In the genomic region with DNA sequence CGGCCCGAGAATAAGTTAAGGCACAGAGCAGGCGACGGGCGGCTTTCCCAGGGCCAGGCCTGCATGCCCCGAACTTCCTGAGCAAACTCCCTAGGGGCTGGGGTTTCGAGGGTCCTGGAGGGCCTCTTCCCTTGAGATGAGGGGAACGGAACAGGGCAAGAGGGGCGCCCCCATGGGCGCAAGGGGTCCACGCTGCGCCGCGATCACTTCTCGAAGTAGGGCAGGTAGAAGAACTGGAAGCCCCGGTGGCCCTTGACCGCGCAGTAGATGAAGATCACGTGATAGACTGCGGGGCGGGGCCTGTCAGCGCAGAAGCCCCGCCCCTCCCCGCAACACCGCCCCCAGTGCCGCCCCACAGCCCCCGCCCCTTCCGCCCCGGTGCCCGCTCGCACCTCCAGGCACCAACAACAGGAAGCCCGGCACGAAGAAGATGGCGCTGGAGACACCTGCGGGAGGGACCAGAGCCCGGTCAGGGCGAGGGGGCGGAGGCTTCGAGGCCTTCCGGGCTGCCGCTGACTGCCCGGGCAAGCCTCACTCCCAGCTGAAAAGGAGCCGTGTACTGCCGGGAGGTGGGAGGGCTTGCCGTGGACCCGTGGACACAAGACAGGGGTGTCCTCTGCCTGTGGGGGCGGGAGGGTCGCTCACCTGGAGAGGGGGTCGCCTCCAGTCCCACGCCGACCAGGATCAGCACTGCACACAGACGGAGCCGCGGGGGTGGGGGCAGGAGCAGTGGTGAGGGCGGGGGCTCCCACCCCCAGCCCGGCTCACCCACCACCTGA, we compare ENCODE assay signal across 1 cellular context.
TF ChIP-seq lines count a peak whose summit lies in the region.

No MANE protein-coding gene starts in this region.

TF ChIP-seq in HEK293, 187 proteins besides CTCF, POLR2A, EP300 and RAD21 (continued from another document and continues in another):
- TF ChIP-seq, protein P1, sequence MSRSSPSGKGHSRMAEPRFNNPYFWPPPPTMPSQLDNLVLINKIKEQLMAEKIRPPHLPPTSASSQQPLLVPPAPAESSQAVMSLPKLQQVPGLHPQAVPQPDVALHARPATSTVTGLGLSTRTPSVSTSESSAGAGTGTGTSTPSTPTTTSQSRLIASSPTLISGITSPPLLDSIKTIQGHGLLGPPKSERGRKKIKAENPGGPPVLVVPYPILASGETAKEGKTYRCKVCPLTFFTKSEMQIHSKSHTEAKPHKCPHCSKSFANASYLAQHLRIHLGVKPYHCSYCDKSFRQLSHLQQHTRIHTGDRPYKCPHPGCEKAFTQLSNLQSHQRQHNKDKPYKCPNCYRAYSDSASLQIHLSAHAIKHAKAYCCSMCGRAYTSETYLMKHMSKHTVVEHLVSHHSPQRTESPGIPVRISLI (tag by site-specific recombination; IDR thresholded peaks at IDR 0.05): no peak
- no peak for TF ChIP-seq ZNF677 (tag by site-specific recombination; IDR thresholded peaks at IDR 0.05)
- TF ChIP-seq GLIS2 (tag by site-specific recombination; IDR thresholded peaks at IDR 0.05): peak; percentile 73
- no peak for TF ChIP-seq ZNF354C (tag by site-specific recombination; IDR thresholded peaks at IDR 0.05; ENCODE audit: borderline replicate concordance, low read depth)
- no peak for TF ChIP-seq ZNF423 (tag by site-specific recombination; IDR thresholded peaks at IDR 0.05)
- TF ChIP-seq ZFP3 (tag by site-specific recombination; IDR thresholded peaks at IDR 0.05; ENCODE audit: low read depth): no peak
- TF ChIP-seq KLF16 (tag by site-specific recombination; IDR thresholded peaks at IDR 0.05): no peak; the same call in 1 of the 2 replicates
- TF ChIP-seq ZNF416 (tag by site-specific recombination; IDR thresholded peaks at IDR 0.05): no peak
- TF ChIP-seq, protein P2, sequence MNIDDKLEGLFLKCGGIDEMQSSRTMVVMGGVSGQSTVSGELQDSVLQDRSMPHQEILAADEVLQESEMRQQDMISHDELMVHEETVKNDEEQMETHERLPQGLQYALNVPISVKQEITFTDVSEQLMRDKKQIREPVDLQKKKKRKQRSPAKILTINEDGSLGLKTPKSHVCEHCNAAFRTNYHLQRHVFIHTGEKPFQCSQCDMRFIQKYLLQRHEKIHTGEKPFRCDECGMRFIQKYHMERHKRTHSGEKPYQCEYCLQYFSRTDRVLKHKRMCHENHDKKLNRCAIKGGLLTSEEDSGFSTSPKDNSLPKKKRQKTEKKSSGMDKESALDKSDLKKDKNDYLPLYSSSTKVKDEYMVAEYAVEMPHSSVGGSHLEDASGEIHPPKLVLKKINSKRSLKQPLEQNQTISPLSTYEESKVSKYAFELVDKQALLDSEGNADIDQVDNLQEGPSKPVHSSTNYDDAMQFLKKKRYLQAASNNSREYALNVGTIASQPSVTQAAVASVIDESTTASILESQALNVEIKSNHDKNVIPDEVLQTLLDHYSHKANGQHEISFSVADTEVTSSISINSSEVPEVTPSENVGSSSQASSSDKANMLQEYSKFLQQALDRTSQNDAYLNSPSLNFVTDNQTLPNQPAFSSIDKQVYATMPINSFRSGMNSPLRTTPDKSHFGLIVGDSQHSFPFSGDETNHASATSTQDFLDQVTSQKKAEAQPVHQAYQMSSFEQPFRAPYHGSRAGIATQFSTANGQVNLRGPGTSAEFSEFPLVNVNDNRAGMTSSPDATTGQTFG (tag by site-specific recombination; IDR thresholded peaks at IDR 0.05; ENCODE audit: borderline replicate concordance): no peak
- no peak for TF ChIP-seq ZNF521 (tag by site-specific recombination; IDR thresholded peaks at IDR 0.05)
- TF ChIP-seq ZNF175 (tag by site-specific recombination; IDR thresholded peaks at IDR 0.05): no peak
- TF ChIP-seq, protein P3, sequence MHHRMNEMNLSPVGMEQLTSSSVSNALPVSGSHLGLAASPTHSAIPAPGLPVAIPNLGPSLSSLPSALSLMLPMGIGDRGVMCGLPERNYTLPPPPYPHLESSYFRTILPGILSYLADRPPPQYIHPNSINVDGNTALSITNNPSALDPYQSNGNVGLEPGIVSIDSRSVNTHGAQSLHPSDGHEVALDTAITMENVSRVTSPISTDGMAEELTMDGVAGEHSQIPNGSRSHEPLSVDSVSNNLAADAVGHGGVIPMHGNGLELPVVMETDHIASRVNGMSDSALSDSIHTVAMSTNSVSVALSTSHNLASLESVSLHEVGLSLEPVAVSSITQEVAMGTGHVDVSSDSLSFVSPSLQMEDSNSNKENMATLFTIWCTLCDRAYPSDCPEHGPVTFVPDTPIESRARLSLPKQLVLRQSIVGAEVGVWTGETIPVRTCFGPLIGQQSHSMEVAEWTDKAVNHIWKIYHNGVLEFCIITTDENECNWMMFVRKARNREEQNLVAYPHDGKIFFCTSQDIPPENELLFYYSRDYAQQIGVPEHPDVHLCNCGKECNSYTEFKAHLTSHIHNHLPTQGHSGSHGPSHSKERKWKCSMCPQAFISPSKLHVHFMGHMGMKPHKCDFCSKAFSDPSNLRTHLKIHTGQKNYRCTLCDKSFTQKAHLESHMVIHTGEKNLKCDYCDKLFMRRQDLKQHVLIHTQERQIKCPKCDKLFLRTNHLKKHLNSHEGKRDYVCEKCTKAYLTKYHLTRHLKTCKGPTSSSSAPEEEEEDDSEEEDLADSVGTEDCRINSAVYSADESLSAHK (tag by site-specific recombination; IDR thresholded peaks at IDR 0.05): no peak
- TF ChIP-seq ZBTB48 (tag by site-specific recombination; IDR thresholded peaks at IDR 0.05): no peak
- no peak for TF ChIP-seq ZNF596 (tag by site-specific recombination; IDR thresholded peaks at IDR 0.05)
- TF ChIP-seq, protein P4, sequence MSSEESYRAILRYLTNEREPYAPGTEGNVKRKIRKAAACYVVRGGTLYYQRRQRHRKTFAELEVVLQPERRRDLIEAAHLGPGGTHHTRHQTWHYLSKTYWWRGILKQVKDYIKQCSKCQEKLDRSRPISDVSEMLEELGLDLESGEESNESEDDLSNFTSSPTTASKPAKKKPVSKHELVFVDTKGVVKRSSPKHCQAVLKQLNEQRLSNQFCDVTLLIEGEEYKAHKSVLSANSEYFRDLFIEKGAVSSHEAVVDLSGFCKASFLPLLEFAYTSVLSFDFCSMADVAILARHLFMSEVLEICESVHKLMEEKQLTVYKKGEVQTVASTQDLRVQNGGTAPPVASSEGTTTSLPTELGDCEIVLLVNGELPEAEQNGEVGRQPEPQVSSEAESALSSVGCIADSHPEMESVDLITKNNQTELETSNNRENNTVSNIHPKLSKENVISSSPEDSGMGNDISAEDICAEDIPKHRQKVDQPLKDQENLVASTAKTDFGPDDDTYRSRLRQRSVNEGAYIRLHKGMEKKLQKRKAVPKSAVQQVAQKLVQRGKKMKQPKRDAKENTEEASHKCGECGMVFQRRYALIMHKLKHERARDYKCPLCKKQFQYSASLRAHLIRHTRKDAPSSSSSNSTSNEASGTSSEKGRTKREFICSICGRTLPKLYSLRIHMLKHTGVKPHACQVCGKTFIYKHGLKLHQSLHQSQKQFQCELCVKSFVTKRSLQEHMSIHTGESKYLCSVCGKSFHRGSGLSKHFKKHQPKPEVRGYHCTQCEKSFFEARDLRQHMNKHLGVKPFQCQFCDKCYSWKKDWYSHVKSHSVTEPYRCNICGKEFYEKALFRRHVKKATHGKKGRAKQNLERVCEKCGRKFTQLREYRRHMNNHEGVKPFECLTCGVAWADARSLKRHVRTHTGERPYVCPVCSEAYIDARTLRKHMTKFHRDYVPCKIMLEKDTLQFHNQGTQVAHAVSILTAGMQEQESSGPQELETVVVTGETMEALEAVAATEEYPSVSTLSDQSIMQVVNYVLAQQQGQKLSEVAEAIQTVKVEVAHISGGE (tag by site-specific recombination; conservative IDR thresholded peaks at IDR 0.05; ENCODE audit: low read depth): peak; percentile 70
- TF ChIP-seq, protein P5, sequence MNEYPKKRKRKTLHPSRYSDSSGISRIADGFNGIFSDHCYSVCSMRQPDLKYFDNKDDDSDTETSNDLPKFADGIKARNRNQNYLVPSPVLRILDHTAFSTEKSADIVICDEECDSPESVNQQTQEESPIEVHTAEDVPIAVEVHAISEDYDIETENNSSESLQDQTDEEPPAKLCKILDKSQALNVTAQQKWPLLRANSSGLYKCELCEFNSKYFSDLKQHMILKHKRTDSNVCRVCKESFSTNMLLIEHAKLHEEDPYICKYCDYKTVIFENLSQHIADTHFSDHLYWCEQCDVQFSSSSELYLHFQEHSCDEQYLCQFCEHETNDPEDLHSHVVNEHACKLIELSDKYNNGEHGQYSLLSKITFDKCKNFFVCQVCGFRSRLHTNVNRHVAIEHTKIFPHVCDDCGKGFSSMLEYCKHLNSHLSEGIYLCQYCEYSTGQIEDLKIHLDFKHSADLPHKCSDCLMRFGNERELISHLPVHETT (tag by site-specific recombination; IDR thresholded peaks at IDR 0.05): no peak
- 0 out of 2 replicates have a peak, but pooled peaks have one; percentile 12 for TF ChIP-seq ZNF76 (tag by site-specific recombination; IDR thresholded peaks at IDR 0.05; ENCODE audit: borderline replicate concordance, low read depth)
- no peak for TF ChIP-seq ZNF24 (tag by site-specific recombination; IDR thresholded peaks at IDR 0.05)
- TF ChIP-seq KLF1 (tag by site-specific recombination; IDR thresholded peaks at IDR 0.05): no peak
- no peak for TF ChIP-seq FEZF1 (tag by site-specific recombination; IDR thresholded peaks at IDR 0.05)
- TF ChIP-seq KLF9 (tag by site-specific recombination; IDR thresholded peaks at IDR 0.05; ENCODE audit: low read depth): peak; percentile 65; the same call in 1 of the 2 replicates
- no peak for TF ChIP-seq TCF7L2 (IDR thresholded peaks at IDR 0.05; ENCODE audit: borderline replicate concordance, low read depth, low read length)
- TF ChIP-seq, protein P6, sequence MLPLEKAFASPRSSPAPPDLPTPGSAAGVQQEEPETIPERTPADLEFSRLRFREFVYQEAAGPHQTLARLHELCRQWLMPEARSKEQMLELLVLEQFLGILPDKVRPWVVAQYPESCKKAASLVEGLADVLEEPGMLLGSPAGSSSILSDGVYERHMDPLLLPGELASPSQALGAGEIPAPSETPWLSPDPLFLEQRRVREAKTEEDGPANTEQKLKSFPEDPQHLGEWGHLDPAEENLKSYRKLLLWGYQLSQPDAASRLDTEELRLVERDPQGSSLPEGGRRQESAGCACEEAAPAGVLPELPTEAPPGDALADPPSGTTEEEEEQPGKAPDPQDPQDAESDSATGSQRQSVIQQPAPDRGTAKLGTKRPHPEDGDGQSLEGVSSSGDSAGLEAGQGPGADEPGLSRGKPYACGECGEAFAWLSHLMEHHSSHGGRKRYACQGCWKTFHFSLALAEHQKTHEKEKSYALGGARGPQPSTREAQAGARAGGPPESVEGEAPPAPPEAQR (tag by site-specific recombination; IDR thresholded peaks at IDR 0.05): no peak
- TF ChIP-seq ZNF664 (tag by site-specific recombination; IDR thresholded peaks at IDR 0.05): no peak
- TF ChIP-seq, protein P7, sequence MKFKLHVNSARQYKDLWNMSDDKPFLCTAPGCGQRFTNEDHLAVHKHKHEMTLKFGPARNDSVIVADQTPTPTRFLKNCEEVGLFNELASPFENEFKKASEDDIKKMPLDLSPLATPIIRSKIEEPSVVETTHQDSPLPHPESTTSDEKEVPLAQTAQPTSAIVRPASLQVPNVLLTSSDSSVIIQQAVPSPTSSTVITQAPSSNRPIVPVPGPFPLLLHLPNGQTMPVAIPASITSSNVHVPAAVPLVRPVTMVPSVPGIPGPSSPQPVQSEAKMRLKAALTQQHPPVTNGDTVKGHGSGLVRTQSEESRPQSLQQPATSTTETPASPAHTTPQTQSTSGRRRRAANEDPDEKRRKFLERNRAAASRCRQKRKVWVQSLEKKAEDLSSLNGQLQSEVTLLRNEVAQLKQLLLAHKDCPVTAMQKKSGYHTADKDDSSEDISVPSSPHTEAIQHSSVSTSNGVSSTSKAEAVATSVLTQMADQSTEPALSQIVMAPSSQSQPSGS (tag by site-specific recombination; IDR thresholded peaks at IDR 0.05; ENCODE audit: low read depth): no peak
- TF ChIP-seq ZNF530 (tag by site-specific recombination; IDR thresholded peaks at IDR 0.05; ENCODE audit: low read depth): no peak
- TF ChIP-seq, protein P8, sequence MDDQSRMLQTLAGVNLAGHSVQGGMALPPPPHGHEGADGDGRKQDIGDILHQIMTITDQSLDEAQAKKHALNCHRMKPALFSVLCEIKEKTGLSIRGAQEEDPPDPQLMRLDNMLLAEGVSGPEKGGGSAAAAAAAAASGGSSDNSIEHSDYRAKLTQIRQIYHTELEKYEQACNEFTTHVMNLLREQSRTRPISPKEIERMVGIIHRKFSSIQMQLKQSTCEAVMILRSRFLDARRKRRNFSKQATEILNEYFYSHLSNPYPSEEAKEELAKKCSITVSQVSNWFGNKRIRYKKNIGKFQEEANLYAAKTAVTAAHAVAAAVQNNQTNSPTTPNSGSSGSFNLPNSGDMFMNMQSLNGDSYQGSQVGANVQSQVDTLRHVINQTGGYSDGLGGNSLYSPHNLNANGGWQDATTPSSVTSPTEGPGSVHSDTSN (CRISPR knock-in tag; IDR thresholded peaks at IDR 0.05): no peak; the same call in 1 of the 2 replicates
- TF ChIP-seq, protein P9, sequence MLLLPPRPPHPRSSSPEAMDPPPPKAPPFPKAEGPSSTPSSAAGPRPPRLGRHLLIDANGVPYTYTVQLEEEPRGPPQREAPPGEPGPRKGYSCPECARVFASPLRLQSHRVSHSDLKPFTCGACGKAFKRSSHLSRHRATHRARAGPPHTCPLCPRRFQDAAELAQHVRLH (tag by site-specific recombination; IDR thresholded peaks at IDR 0.05): no peak
- TF ChIP-seq ZIC2 (tag by site-specific recombination; IDR thresholded peaks at IDR 0.05): no peak
- TF ChIP-seq, protein P10, sequence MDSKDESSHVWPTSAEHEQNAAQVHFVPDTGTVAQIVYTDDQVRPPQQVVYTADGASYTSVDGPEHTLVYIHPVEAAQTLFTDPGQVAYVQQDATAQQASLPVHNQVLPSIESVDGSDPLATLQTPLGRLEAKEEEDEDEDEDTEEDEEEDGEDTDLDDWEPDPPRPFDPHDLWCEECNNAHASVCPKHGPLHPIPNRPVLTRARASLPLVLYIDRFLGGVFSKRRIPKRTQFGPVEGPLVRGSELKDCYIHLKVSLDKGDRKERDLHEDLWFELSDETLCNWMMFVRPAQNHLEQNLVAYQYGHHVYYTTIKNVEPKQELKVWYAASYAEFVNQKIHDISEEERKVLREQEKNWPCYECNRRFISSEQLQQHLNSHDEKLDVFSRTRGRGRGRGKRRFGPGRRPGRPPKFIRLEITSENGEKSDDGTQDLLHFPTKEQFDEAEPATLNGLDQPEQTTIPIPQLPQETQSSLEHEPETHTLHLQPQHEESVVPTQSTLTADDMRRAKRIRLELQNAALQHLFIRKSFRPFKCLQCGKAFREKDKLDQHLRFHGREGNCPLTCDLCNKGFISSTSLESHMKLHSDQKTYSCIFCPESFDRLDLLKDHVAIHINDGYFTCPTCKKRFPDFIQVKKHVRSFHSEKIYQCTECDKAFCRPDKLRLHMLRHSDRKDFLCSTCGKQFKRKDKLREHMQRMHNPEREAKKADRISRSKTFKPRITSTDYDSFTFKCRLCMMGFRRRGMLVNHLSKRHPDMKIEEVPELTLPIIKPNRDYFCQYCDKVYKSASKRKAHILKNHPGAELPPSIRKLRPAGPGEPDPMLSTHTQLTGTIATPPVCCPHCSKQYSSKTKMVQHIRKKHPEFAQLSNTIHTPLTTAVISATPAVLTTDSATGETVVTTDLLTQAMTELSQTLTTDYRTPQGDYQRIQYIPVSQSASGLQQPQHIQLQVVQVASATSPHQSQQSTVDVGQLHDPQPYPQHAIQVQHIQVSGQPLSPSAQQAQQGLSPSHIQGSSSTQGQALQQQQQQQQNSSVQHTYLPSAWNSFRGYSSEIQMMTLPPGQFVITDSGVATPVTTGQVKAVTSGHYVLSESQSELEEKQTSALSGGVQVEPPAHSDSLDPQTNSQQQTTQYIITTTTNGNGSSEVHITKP (tag by site-specific recombination; IDR thresholded peaks at IDR 0.05): no peak
- TF ChIP-seq, protein P11, sequence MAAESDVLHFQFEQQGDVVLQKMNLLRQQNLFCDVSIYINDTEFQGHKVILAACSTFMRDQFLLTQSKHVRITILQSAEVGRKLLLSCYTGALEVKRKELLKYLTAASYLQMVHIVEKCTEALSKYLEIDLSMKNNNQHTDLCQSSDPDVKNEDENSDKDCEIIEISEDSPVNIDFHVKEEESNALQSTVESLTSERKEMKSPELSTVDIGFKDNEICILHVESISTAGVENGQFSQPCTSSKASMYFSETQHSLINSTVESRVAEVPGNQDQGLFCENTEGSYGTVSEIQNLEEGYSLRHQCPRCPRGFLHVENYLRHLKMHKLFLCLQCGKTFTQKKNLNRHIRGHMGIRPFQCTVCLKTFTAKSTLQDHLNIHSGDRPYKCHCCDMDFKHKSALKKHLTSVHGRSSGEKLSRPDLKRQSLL (tag by site-specific recombination; IDR thresholded peaks at IDR 0.05): peak; percentile 67
